15 cellular contexts compared by ENCODE assay signal in genomic region chr1:230713547-230713914, GRCh38. TPM values are rescaled to one million over a fixed set of nuclear protein-coding genes. Genes with fewer than 3 reads are reported as not detected.
DNase-seq lines count a peak whose midpoint lies in the region; FAIRE-seq and TF ChIP-seq lines count a peak whose summit lies in the region.
"Had no signal": no experiment of that assay in that cellular context is flagged by ENCODE, and none has a peak within 500 bp of the region (broad histone marks: within the 10 kb centered on the region; RNA-seq: fewer than 3 reads in every experiment).

No MANE protein-coding gene starts in this region.

- H3K36me3 ChIP-seq in skeletal muscle satellite cell (ENCODE audit: insufficient read depth, low read length) (no peaks in the 10 kb centered on the region), spleen (no peaks in the 10 kb centered on the region)
- H3K36me3 ChIP-seq: lower lobe of right lung had no signal

- no peak for TF ChIP-seq POLR2A in spleen (IDR thresholded peaks at IDR 0.05)

- H3K9me3 Mint-ChIP-seq in brain = peaks cover 0 to 7% (median 3%) of the 10 kb centered on the region in 5 experiments
- H3K9me3 Mint-ChIP-seq in activated CD4-positive, alpha-beta T cell treated with anti-CD3 and anti-CD28 coated beads, Interleukin-2, amount 10 ng/mL, durations not matched to agents 24 days and 14 days = no peaks in the 10 kb centered on the region
- H3K9me3 Mint-ChIP-seq: natural killer cell treated with Interleukin-12 subunit alpha and Interleukin-12 subunit beta and Interleukin-15 and Interleukin-18, amount 100 ng/mL, for 72 hours had no signal

- H3K9me3 ChIP-seq in skeletal muscle satellite cell (replicated peaks; ENCODE audit: low read length) (no peaks in the 10 kb centered on the region), spleen (peaks cover 0 to 12% (median 2%) of the 10 kb centered on the region in 8 donors)
- H3K9me3 ChIP-seq: lower lobe of right lung had no signal

- DNase-seq in DMS53 (lab: John Stamatoyannopoulos, UW) (peak; percentile 57), spleen (no peak), urothelium cell line (ENCODE audit: low spot score) (no peak), NCI-H510A treated with DMSO at 0.1 percent for 48 hours (lab: John Stamatoyannopoulos, UW) (no peak)
- DNase-seq in activated CD4-positive, alpha-beta T cell treated with anti-CD3 and anti-CD28 coated beads, Interleukin-2, amount 10 ng/mL, durations not matched to agents 24 days and 14 days = no peak
- DNase-seq: KBM-7, lower lobe of right lung, NCI-H1105, NCI-H774, T-helper 2 cell had no signal

- no peaks in the 10 kb centered on the region for H3K27me3 Mint-ChIP-seq in brain
- H3K27me3 Mint-ChIP-seq in activated CD4-positive, alpha-beta T cell treated with anti-CD3 and anti-CD28 coated beads, Interleukin-2, amount 10 ng/mL, durations not matched to agents 24 days and 14 days = peaks cover 4% of the 10 kb centered on the region

- peaks cover 11% of the 10 kb centered on the region for H3K4me1 ChIP-seq in skeletal muscle satellite cell (ENCODE audit: control insufficient read depth, insufficient read depth, low read length)
- no peaks in the 10 kb centered on the region for H3K4me1 ChIP-seq in spleen

- H3K27ac Mint-ChIP-seq in brain = peak overlapping the region in 4 of 5 experiments; percentile 5 to 92 (median 60)
- H3K27ac Mint-ChIP-seq in activated CD4-positive, alpha-beta T cell treated with anti-CD3 and anti-CD28 coated beads, Interleukin-2, amount 10 ng/mL, durations not matched to agents 24 days and 14 days = no peak overlapping the region
- H3K27ac Mint-ChIP-seq: activated naive CD8-positive, alpha-beta T cell; natural killer cell treated with Interleukin-12 subunit alpha and Interleukin-12 subunit beta and Interleukin-15 and Interleukin-18, amount 100 ng/mL, for 72 hours had no signal

- H3K4me3 ChIP-seq in skeletal muscle satellite cell (ENCODE audit: low read length) (peak overlapping the region; percentile 41), spleen (no peak overlapping the region)
- H3K4me3 ChIP-seq: lower lobe of right lung had no signal

- peak overlapping the region; percentile 78 for H3K4me2 ChIP-seq in skeletal muscle satellite cell (ENCODE audit: low read length)

- H3K27me3 ChIP-seq in layer of hippocampus (ENCODE audit: control insufficient read depth, insufficient read depth, low read length) = no peaks in the 10 kb centered on the region
- H3K27me3 ChIP-seq in skeletal muscle satellite cell (ENCODE audit: control insufficient read depth, insufficient read depth, low read length) = peaks cover 5% of the 10 kb centered on the region
- peaks cover 0 to 12% (median 0%) of the 10 kb centered on the region in 7 donors for H3K27me3 ChIP-seq in spleen (replicated peaks in 1 of 7)

- H3K27ac ChIP-seq in layer of hippocampus (ENCODE audit: low read depth, low read length) = peak overlapping the region; percentile 82
- no peak overlapping the region for H3K27ac ChIP-seq in spleen
- H3K27ac ChIP-seq: lower lobe of right lung had no signal

- WGBS in spleen, 5 donors = 78 to 91% (median 81%) methylated on average over 8 of the region's 8 CpGs

- H3K36me3 Mint-ChIP-seq in brain = no peaks in the 10 kb centered on the region
- H3K36me3 Mint-ChIP-seq in activated CD4-positive, alpha-beta T cell treated with anti-CD3 and anti-CD28 coated beads, Interleukin-2, amount 10 ng/mL, durations not matched to agents 24 days and 14 days (ENCODE audit: low read depth) = no peaks in the 10 kb centered on the region
- H3K36me3 Mint-ChIP-seq: natural killer cell treated with Interleukin-12 subunit alpha and Interleukin-12 subunit beta and Interleukin-15 and Interleukin-18, amount 100 ng/mL, for 72 hours had no signal

- H3K9ac ChIP-seq in skeletal muscle satellite cell (ENCODE audit: low read depth, low read length) = no peak overlapping the region

- H3K4me3 Mint-ChIP-seq in brain = peak overlapping the region in 3 of 5 experiments; percentile 12 to 80 (median 32)
- H3K4me3 Mint-ChIP-seq in activated CD4-positive, alpha-beta T cell treated with anti-CD3 and anti-CD28 coated beads, Interleukin-2, amount 10 ng/mL, durations not matched to agents 24 days and 14 days = no peak overlapping the region
- H3K4me3 Mint-ChIP-seq: activated naive CD8-positive, alpha-beta T cell; natural killer cell treated with Interleukin-12 subunit alpha and Interleukin-12 subunit beta and Interleukin-15 and Interleukin-18, amount 100 ng/mL, for 72 hours had no signal

- no peak for FAIRE-seq in urothelium cell line (lab: Jason Lieb, UNC)

- no peak for TF ChIP-seq CTCF in brain (conservative IDR thresholded peaks at IDR 0.05)
- TF ChIP-seq CTCF in spleen (IDR thresholded peaks at IDR 0.05 in 8 of 11, conservative IDR thresholded peaks at IDR 0.05 in 3 of 11) = no peak

- H3K4me1 Mint-ChIP-seq in brain = peaks cover 23% of the 10 kb centered on the region
- no peaks in the 10 kb centered on the region for H3K4me1 Mint-ChIP-seq in activated CD4-positive, alpha-beta T cell treated with anti-CD3 and anti-CD28 coated beads, Interleukin-2, amount 10 ng/mL, durations not matched to agents 24 days and 14 days

- intact Hi-C loops in spleen (cut with DNase I; ENCODE audit: low total_unique reads) = no loop called here
- intact Hi-C loops in activated CD4-positive, alpha-beta T cell treated with anti-CD3 and anti-CD28 coated beads, Interleukin-2, amount 10 ng/mL, durations not matched to agents 24 days and 14 days (cut with micrococcal nuclease) = no loop called here

RNA-seq across cellular contexts. Expression of gene AGT, which starts 0.4 kb away (rescaled TPM):
- polyA plus RNA-seq in brain (ENCODE audit: insufficient read depth, low read depth, low replicate concordance) = 162 TPM
- total RNA-seq in skeletal muscle satellite cell (2012; rRNA removed) = 0.22 and 0.25 TPM in 2 replicates
- total RNA-seq in spleen = under 1 TPM in 5 of 7 donors, not detected in 2; 0.13 to 0.26 (median 0.19) TPM
- polyA plus RNA-seq in spleen = under 1 TPM; 0.06 to 0.17 (median 0.07) TPM
- not detected in 2 replicates for total RNA-seq in activated CD4-positive, alpha-beta T cell treated with anti-CD3 and anti-CD28 coated beads, Interleukin-2, amount 10 ng/mL, durations not matched to agents 24 days and 14 days
- total RNA-seq: natural killer cell treated with Interleukin-12 subunit alpha and Interleukin-12 subunit beta and Interleukin-15 and Interleukin-18, amount 100 ng/mL, for 72 hours had no signal

RNA-seq across cellular contexts. Expression of gene CAPN9, which starts 33.7 kb away (rescaled TPM):
- polyA plus RNA-seq in brain (ENCODE audit: insufficient read depth, low read depth, low replicate concordance) (2.0 TPM), spleen (under 1 TPM in 1 of 3 donors, not detected in 2; 0.05 TPM)
- not detected in 2 replicates for total RNA-seq in skeletal muscle satellite cell (2012; rRNA removed)
- total RNA-seq in spleen = not detected
- not detected in 2 replicates for total RNA-seq in activated CD4-positive, alpha-beta T cell treated with anti-CD3 and anti-CD28 coated beads, Interleukin-2, amount 10 ng/mL, durations not matched to agents 24 days and 14 days
- total RNA-seq: natural killer cell treated with Interleukin-12 subunit alpha and Interleukin-12 subunit beta and Interleukin-15 and Interleukin-18, amount 100 ng/mL, for 72 hours had no signal
